Comparison of ENCODE assay signal across 35 cellular contexts in the genomic region with DNA sequence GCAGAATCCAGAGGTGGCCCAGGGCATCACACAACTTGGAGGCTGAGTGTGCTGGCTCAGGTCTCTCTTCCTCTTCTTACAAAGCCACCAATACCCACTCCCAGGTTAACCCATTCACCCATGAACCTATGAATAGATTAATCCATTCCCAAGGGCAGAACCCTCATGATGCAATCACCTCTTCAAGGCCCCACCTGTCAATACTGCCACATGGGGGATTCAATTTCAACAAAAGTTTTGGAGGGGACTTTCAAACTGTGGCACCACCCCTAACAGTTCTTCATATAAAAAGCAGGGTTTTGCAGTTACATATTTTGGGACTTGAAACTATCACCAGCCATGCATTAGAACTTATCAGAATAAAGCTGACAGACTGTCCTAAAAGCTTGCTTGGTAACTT.
"Had no signal": no experiment of that assay in that cellular context is flagged by ENCODE, and none has a peak within 500 bp of the region (broad histone marks: within the 10 kb centered on the region; RNA-seq: fewer than 3 reads in every experiment).

No MANE protein-coding gene starts in this region.

- H3K9me3 ChIP-seq: MG63 had no signal

- H3K4me3 ChIP-seq: MG63 had no signal

- H3K27ac ChIP-seq: KMS-11 had no signal

- H3K4me2 ChIP-seq: KMS-11 had no signal

- H3K36me3 ChIP-seq: MG63 had no signal

- DNase-seq: Karpas-422, Kasumi-1, KBM-7, KG1, MG63, MM.1S, MV-4-11, NCI-H1048, NCI-H1092, NCI-H1092 treated with DMSO at 0.1 percent for 48 hours, NCI-H1105, NCI-H1105 treated with DMSO at 0.1 percent for 48 hours, NCI-H1417, NCI-H1417 treated with DMSO at 0.1 percent for 48 hours, NCI-H1436, NCI-H1436 treated with DMSO at 0.1 percent for 48 hours, NCI-H146, NCI-H1694, NCI-H1694 treated with DMSO at 0.1 percent for 48 hours, NCI-H187, NCI-H187 treated with DMSO at 0.1 percent for 48 hours, NCI-H1930, NCI-H2029, NCI-H2029 treated with DMSO at 0.1 percent for 48 hours, NCI-H2081, NCI-H2081 treated with DMSO at 0.1 percent for 48 hours, NCI-H2107, NCI-H2171, NCI-H2171 treated with DMSO at 0.1 percent for 48 hours, NCI-H2227 treated with DMSO at 0.1 percent for 48 hours, NCI-H226, NCI-H345, NCI-H446, NCI-H446 treated with DMSO at 0.1 percent for 48 hours had no signal

- H3K27me3 ChIP-seq: MG63 had no signal
